Comparison of ENCODE assay signal across 8 cellular contexts in genomic region chr1:151175910-151176309, GRCh38. TPM values are rescaled to one million over a fixed set of nuclear protein-coding genes. Genes with fewer than 3 reads are reported as not detected.
A peak's percentile ranks its signal among the peaks of the same experiment; 100 is the strongest.
DNase-seq lines count a peak whose midpoint lies in the region; ATAC-seq, FAIRE-seq and TF ChIP-seq lines count a peak whose summit lies in the region.

TMOD4 (minus strand) TSS chr1:151175981; CDS start chr1:151174875, 1,106 bp downstream.

- H4K20me1 ChIP-seq in H9 (ENCODE audit: control insufficient read depth, insufficient read depth, insufficient read length): no peaks in the 10 kb centered on the region

- no peak within 1 kb of the TSS for H3K9ac ChIP-seq in H9 (ENCODE audit: extremely low read depth, insufficient read length, low read length)

- H4K5ac ChIP-seq in H9 (ENCODE audit: insufficient read length, low read depth, low read length): no peak within 1 kb of the TSS

- peak; percentile 41 to 64 for ATAC-seq in activated naive CD4-positive, alpha-beta T cell treated with anti-CD3 and anti-CD28 coated beads, Interleukin-2, amount 50 U/mL, for 72 hours
- ATAC-seq in GM21825 (IDR thresholded peaks at IDR 0.05; ENCODE audit: unreplicated experiment): no peak

- no peak within 1 kb of the TSS for H3K14ac ChIP-seq in H9 (ENCODE audit: insufficient read depth, low read length)

- no peaks in the 10 kb centered on the region for H3K23me2 ChIP-seq in H9 (ENCODE audit: insufficient read length, low read depth, low read length, poor library complexity, severe bottlenecking)

- no peaks in the 10 kb centered on the region for H3K27me3 Mint-ChIP-seq in H9 (ENCODE audit: low read depth)

- no peaks in the 10 kb centered on the region for H3K4me1 ChIP-seq in H9 (ENCODE audit: insufficient read depth, low read length)

- H3K27ac ChIP-seq in H9 (ENCODE audit: insufficient read length, low read depth, low read length): no peak within 1 kb of the TSS
- H3K27ac ChIP-seq in layer of hippocampus (ENCODE audit: low read depth, low read length): peak within 1 kb of the TSS; percentile 77

- H3K27me3 ChIP-seq in H9 (ENCODE audit: insufficient read depth, low read length) (no peaks in the 10 kb centered on the region), layer of hippocampus (ENCODE audit: control insufficient read depth, insufficient read depth, low read length) (no peaks in the 10 kb centered on the region)

- H3K18ac ChIP-seq in H9 (ENCODE audit: insufficient read length, low read depth, low read length): no peak within 1 kb of the TSS

- no peaks in the 10 kb centered on the region for H3K4me1 Mint-ChIP-seq in H9

- no peak within 1 kb of the TSS for H2BK15ac ChIP-seq in H9 (ENCODE audit: low read depth, low read length)

- no peak within 1 kb of the TSS for H3K23ac ChIP-seq in H9 (ENCODE audit: insufficient read length, low read depth, low read length)

- no peak within 1 kb of the TSS; a peak in 1 of 5 replicates for H3K4me3 Mint-ChIP-seq in H9

- H3K56ac ChIP-seq in H9 (ENCODE audit: insufficient read length, low read depth, low read length): no peak within 1 kb of the TSS

- H3T11ph ChIP-seq in H9 (ENCODE audit: low read length): no peak within 1 kb of the TSS

- H3K4me2 ChIP-seq in H9 (ENCODE audit: insufficient read depth, insufficient read length, low read length): no peak within 1 kb of the TSS

- H3K9me3 Mint-ChIP-seq in H9: no peaks in the 10 kb centered on the region
- no peaks in the 10 kb centered on the region for H3K9me3 Mint-ChIP-seq in activated naive CD4-positive, alpha-beta T cell treated with anti-CD3 and anti-CD28 coated beads, Interleukin-2, amount 50 U/mL, for 72 hours

- H3K9me3 ChIP-seq in H9 (ENCODE audit: control insufficient read depth, low read depth, low read length): no peaks in the 10 kb centered on the region

- no peak within 1 kb of the TSS for H2BK20ac ChIP-seq in H9 (ENCODE audit: low read depth, low read length, poor library complexity, severe bottlenecking)

- H4K8ac ChIP-seq in H9 (replicated peaks; ENCODE audit: insufficient read length, low read depth, low read length): no peak within 1 kb of the TSS

- DNase-seq in AG09309 (ENCODE audit: low read depth) (no peak), H9 (no peak), frontal cortex (ENCODE audit: low spot score in 2 of 2) (no peak), A172 (ENCODE audit: low spot score) (no peak), NCI-H2029 (lab: John Stamatoyannopoulos, UW) (no peak)
- no peak for DNase-seq in activated naive CD4-positive, alpha-beta T cell treated with anti-CD3 and anti-CD28 coated beads, Interleukin-2, amount 50 U/mL, for 72 hours (ENCODE audit: low spot score in 2 of 2)

- peak within 1 kb of the TSS; percentile 28 to 60 (median 35); a peak in 3 of 7 replicates for H3K27ac Mint-ChIP-seq in H9
- peak within 1 kb of the TSS; percentile 21 to 70 for H3K27ac Mint-ChIP-seq in activated naive CD4-positive, alpha-beta T cell treated with anti-CD3 and anti-CD28 coated beads, Interleukin-2, amount 50 U/mL, for 72 hours

- TF ChIP-seq CTCF in AG09309 (IDR thresholded peaks at IDR 0.05; ENCODE audit: control insufficient read depth, insufficient read depth, low read depth, low read length, missing control alignments): peak; percentile 58
- TF ChIP-seq CTCF in H9 (conservative IDR thresholded peaks at IDR 0.05): peak; percentile 72

- H2AFZ ChIP-seq in H9 (ENCODE audit: low read length): no peak within 1 kb of the TSS

- no peak within 1 kb of the TSS for H2BK120ac ChIP-seq in H9 (ENCODE audit: low read depth, low read length, poor library complexity, severe bottlenecking)

- peaks cover 34 to 62% (median 54%) of the 10 kb centered on the region in 3 experiments; a peak in 6 of 7 replicates for H3K36me3 Mint-ChIP-seq in H9 (ENCODE audit: insufficient read depth in 1 of 3, low read depth in 3 of 3)
- peaks cover 6 to 10% of the 10 kb centered on the region in 2 donors for H3K36me3 Mint-ChIP-seq in activated naive CD4-positive, alpha-beta T cell treated with anti-CD3 and anti-CD28 coated beads, Interleukin-2, amount 50 U/mL, for 72 hours

- H2BK12ac ChIP-seq in H9 (ENCODE audit: insufficient read length, low read depth, low read length): no peak within 1 kb of the TSS

- H3K4me3 ChIP-seq in AG09309 (ENCODE audit: control insufficient read depth, low read depth, low read length): no peak within 1 kb of the TSS

- no CpG with 5 or more reads among the region's 3 CpGs for WGBS in H9 (ENCODE audit: extremely low coverage, insufficient read length, low lambda C conversion rate)

- H3K79me2 ChIP-seq in H9 (ENCODE audit: insufficient read depth, low read length): no peaks in the 10 kb centered on the region

- H3K79me1 ChIP-seq in H9 (ENCODE audit: insufficient read depth, low read depth, low read length, poor library complexity, severe bottlenecking): no peaks in the 10 kb centered on the region

- H2AK5ac ChIP-seq in H9 (ENCODE audit: insufficient read length, low read length): no peak within 1 kb of the TSS

- no peak within 1 kb of the TSS for H3K4ac ChIP-seq in H9 (ENCODE audit: low read depth, low read length)

- H4K91ac ChIP-seq in H9 (ENCODE audit: insufficient read length, low read depth, low read length): no peak within 1 kb of the TSS

- H2BK5ac ChIP-seq in H9 (ENCODE audit: insufficient read length, low read length): no peak within 1 kb of the TSS

- FAIRE-seq in frontal cortex (lab: Jason Lieb, UNC): no peak

RNA-seq across cellular contexts. Expression of gene TMOD4, which starts in this region (rescaled TPM):
- total RNA-seq in H9 (2021) (0.42 and 1.6 TPM in 2 replicates), frontal cortex (not detected)
- under 1 TPM; 0.77 to 0.78 TPM for total RNA-seq in activated naive CD4-positive, alpha-beta T cell treated with anti-CD3 and anti-CD28 coated beads, Interleukin-2, amount 50 U/mL, for 72 hours
- 0.17 and 0.57 TPM in 2 replicates for total RNA-seq in A172 (2014; rRNA removed; shearing (Covaris generic))

Comparison
In these comparisons a context has a peak if more than half of its experiments do, and no peak if none do; other contexts are left out.
1. Peak in ATAC-seq in activated naive CD4-positive, alpha-beta T cell treated with anti-CD3 and anti-CD28 coated beads, Interleukin-2, amount 50 U/mL, for 72 hours; RNA of the gene not detected or under 1 TPM.